8 cellular contexts compared by ENCODE assay signal in genomic region chr20:45972500-45973183, GRCh38. TPM values are rescaled to one million over a fixed set of nuclear protein-coding genes. Genes with fewer than 3 reads are reported as not detected.
A peak's percentile ranks its signal among the peaks of the same experiment; 100 is the strongest.
DNase-seq lines count a peak whose midpoint lies in the region; ATAC-seq and TF ChIP-seq lines count a peak whose summit lies in the region.

No MANE protein-coding gene starts in this region.

- no peaks in the 10 kb centered on the region for H3K9me3 Mint-ChIP-seq in activated CD4-positive, alpha-beta T cell treated with anti-CD3 and anti-CD28 coated beads, Interleukin-2, amount 10 ng/mL, durations not matched to agents 7 days and 5 days

- H3K4me1 Mint-ChIP-seq in activated CD4-positive, alpha-beta T cell treated with anti-CD3 and anti-CD28 coated beads, Interleukin-2, amount 10 ng/mL, durations not matched to agents 7 days and 5 days, result peaks cover 23% of the 10 kb centered on the region

- peaks cover 10% of the 10 kb centered on the region for H3K4me1 ChIP-seq in mucosa of descending colon (ENCODE audit: low read depth)

- H3K9me3 ChIP-seq in mucosa of descending colon, result no peaks in the 10 kb centered on the region

- TF ChIP-seq CTCF in mucosa of descending colon (IDR thresholded peaks at IDR 0.05), result no peak

- peaks cover 10% of the 10 kb centered on the region for H3K27me3 Mint-ChIP-seq in activated CD4-positive, alpha-beta T cell treated with anti-CD3 and anti-CD28 coated beads, Interleukin-2, amount 10 ng/mL, durations not matched to agents 7 days and 5 days

- peaks cover 14% of the 10 kb centered on the region for H3K36me3 Mint-ChIP-seq in activated CD4-positive, alpha-beta T cell treated with anti-CD3 and anti-CD28 coated beads, Interleukin-2, amount 10 ng/mL, durations not matched to agents 7 days and 5 days (ENCODE audit: low read depth)

- H3K27ac Mint-ChIP-seq in activated CD4-positive, alpha-beta T cell treated with anti-CD3 and anti-CD28 coated beads, Interleukin-2, amount 10 ng/mL, durations not matched to agents 7 days and 5 days, result peak overlapping the region; percentile 100

- peak overlapping the region; percentile 82 for H3K4me3 Mint-ChIP-seq in activated CD4-positive, alpha-beta T cell treated with anti-CD3 and anti-CD28 coated beads, Interleukin-2, amount 10 ng/mL, durations not matched to agents 7 days and 5 days

- no peak for DNase-seq in activated CD4-positive, alpha-beta T cell treated with anti-CD3 and anti-CD28 coated beads, Interleukin-2, amount 10 ng/mL, durations not matched to agents 7 days and 5 days
- DNase-seq in activated CD4-positive, alpha-beta T cell treated with anti-CD3 and anti-CD28 coated beads for 1 hour, result no peak
- DNase-seq in NOMO-1 treated with dmso at 0.1 percent for 144 hours (lab: John Stamatoyannopoulos, UW; ENCODE audit: unreplicated experiment), result peak; percentile 92
- no peak for DNase-seq in caudate nucleus (lab: John Stamatoyannopoulos, UW)
- no peak for DNase-seq in mucosa of descending colon
- DNase-seq in occipital lobe (lab: John Stamatoyannopoulos, UW), result no peak
- DNase-seq in DMS153 treated with DMSO at 0.1 percent for 48 hours (lab: John Stamatoyannopoulos, UW; ENCODE audit: unreplicated experiment), result no peak

- POLR2A ChIA-PET in activated CD4-positive, alpha-beta T cell treated with anti-CD3 and anti-CD28 coated beads, Interleukin-2, amount 10 ng/mL, durations not matched to agents 7 days and 5 days (lab: Charles Lee), result no interaction called here

- peaks cover 6% of the 10 kb centered on the region for H3K36me3 ChIP-seq in mucosa of descending colon (ENCODE audit: low read depth)

- ATAC-seq in mucosa of descending colon, result no peak
- ATAC-seq in activated CD4-positive, CD25-positive, alpha-beta regulatory T cell treated with anti-CD3 and anti-CD28 coated beads, Interleukin-2, amount 50 U/mL, for 24 hours, result no peak

- peak overlapping the region; percentile 100 for H3K27ac ChIP-seq in caudate nucleus (ENCODE audit: low read depth, low read length)

- intact Hi-C loops in mucosa of descending colon (cut with DNase I, micrococcal nuclease), result no loop called here

- CTCF ChIA-PET in activated CD4-positive, alpha-beta T cell treated with anti-CD3 and anti-CD28 coated beads, Interleukin-2, amount 10 ng/mL, durations not matched to agents 7 days and 5 days (lab: Charles Lee), result interaction anchor here (0.9 to 2.9 kb wide), 7 partner anchors 10 to 41 kb away, joined by 3 to 13 read pairs (median 3); partner anchors contain the start of gene PCIF1

- H3K4me3 ChIP-seq in mucosa of descending colon, result peak overlapping the region; percentile 67

RNA-seq across cellular contexts. Expression of gene ZNF335, which starts 0.6 kb away (rescaled TPM):
- 10 to 100 TPM; 40.4 to 41.2 TPM for total RNA-seq in activated CD4-positive, alpha-beta T cell treated with anti-CD3 and anti-CD28 coated beads, Interleukin-2, amount 10 ng/mL, durations not matched to agents 7 days and 5 days
- total RNA-seq in mucosa of descending colon, result 10 to 100 TPM; 19.1 to 22.7 (median 20.1) TPM
- 13.9 TPM for total RNA-seq in occipital lobe

RNA-seq across cellular contexts. Expression of gene MMP9, which starts 36.1 kb away (rescaled TPM):
- not detected for total RNA-seq in activated CD4-positive, alpha-beta T cell treated with anti-CD3 and anti-CD28 coated beads, Interleukin-2, amount 10 ng/mL, durations not matched to agents 7 days and 5 days
- total RNA-seq in mucosa of descending colon (1 to 10 TPM in 2 of 3 donors, under 1 TPM in 1; 0.52 to 6.7 (median 1.2) TPM), occipital lobe (not detected)

RNA-seq across cellular contexts. Expression of gene PCIF1, which starts 38.2 kb away (rescaled TPM):
- 10 to 100 TPM; 44.0 to 44.6 TPM for total RNA-seq in activated CD4-positive, alpha-beta T cell treated with anti-CD3 and anti-CD28 coated beads, Interleukin-2, amount 10 ng/mL, durations not matched to agents 7 days and 5 days
- 10 to 100 TPM; 29.2 to 37.8 (median 35.1) TPM for total RNA-seq in mucosa of descending colon
- total RNA-seq in occipital lobe, result 14.5 TPM

RNA-seq across cellular contexts. Expression of gene SLC12A5, which starts 56.4 kb away (rescaled TPM):
- total RNA-seq in activated CD4-positive, alpha-beta T cell treated with anti-CD3 and anti-CD28 coated beads, Interleukin-2, amount 10 ng/mL, durations not matched to agents 7 days and 5 days, result under 1 TPM; 0.42 to 0.87 TPM
- total RNA-seq in mucosa of descending colon, result 1 to 10 TPM in 1 of 3 donors, not detected in 2; 2.5 TPM
- 19.2 TPM for total RNA-seq in occipital lobe
